In genomic region chr9:89792189-89793123, GRCh38 we compare ENCODE assay signal across 27 cellular contexts.
"Had no signal": no experiment of that assay in that cellular context is flagged by ENCODE, and none has a peak within 500 bp of the region (broad histone marks: within the 10 kb centered on the region; RNA-seq: fewer than 3 reads in every experiment).

No MANE protein-coding gene starts in this region.

- H3K4me3 ChIP-seq: heart left ventricle, lung, mucosa of descending colon, right atrium auricular region, upper lobe of left lung, vagina had no signal

- H3K27ac ChIP-seq: brain microvascular endothelial cell, heart left ventricle, parathyroid adenoma, right atrium auricular region, upper lobe of left lung, vagina had no signal

- H3K9me3 Mint-ChIP-seq: activated CD8-positive, alpha-beta T cell treated with anti-CD3 and anti-CD28 coated beads for 36 hours; activated naive CD4-positive, alpha-beta T cell treated with anti-CD3 and anti-CD28 coated beads for 36 hours; activated naive CD8-positive, alpha-beta T cell treated with anti-CD3 and anti-CD28 coated beads, Interleukin-2, amount 10 ng/mL, durations not matched to agents 7 days and 5 days; endodermal cell; immature natural killer cell; stimulated activated effector memory CD8-positive, alpha-beta T cell treated with anti-CD3 and anti-CD28 coated beads, Interleukin-12 subunit alpha, Interleukin-12 subunit beta, amount 100 ng/mL, for 72 hours; stimulated activated naive CD8-positive, alpha-beta T cell treated with anti-CD3 and anti-CD28 coated beads, Interleukin-15, Interleukin-2, amounts not matched to agents 100 ng/mL and 50 ng/mL, for 24 hours had no signal

- ATAC-seq: activated CD8-positive, alpha-beta T cell treated with anti-CD3 and anti-CD28 coated beads for 36 hours; esophagus mucosa; heart left ventricle; stimulated activated effector memory CD8-positive, alpha-beta T cell treated with anti-CD3 and anti-CD28 coated beads, Interleukin-12 subunit alpha, Interleukin-12 subunit beta, amount 100 ng/mL, for 72 hours had no signal

- H3K27me3 ChIP-seq: brain microvascular endothelial cell, heart left ventricle, right atrium auricular region, upper lobe of left lung, vagina had no signal

- H3K36me3 ChIP-seq: brain microvascular endothelial cell, heart left ventricle, right atrium auricular region, upper lobe of left lung, vagina had no signal

- DNase-seq: activated CD4-positive, alpha-beta T cell treated with anti-CD3 and anti-CD28 coated beads, Interleukin-2, amount 50 U/mL, for 1 hour; activated CD4-positive, CD25-positive, alpha-beta regulatory T cell treated with anti-CD3 and anti-CD28 coated beads, Interleukin-2, amount 50 U/mL, for 72 hours; activated CD8-positive, alpha-beta T cell treated with anti-CD3 and anti-CD28 coated beads for 36 hours; activated effector memory CD4-positive, alpha-beta T cell treated with anti-CD3 and anti-CD28 coated beads, Interleukin-2, amount 50 U/mL, for 16 hours; activated naive CD4-positive, alpha-beta T cell treated with anti-CD3 and anti-CD28 coated beads for 36 hours; activated naive CD8-positive, alpha-beta T cell treated with anti-CD3 and anti-CD28 coated beads, Interleukin-2, amount 10 ng/mL, durations not matched to agents 7 days and 5 days; amniotic stem cell; brain microvascular endothelial cell; caudate nucleus; foreskin fibroblast; hypothalamus; immature natural killer cell; mesendoderm; mucosa of descending colon; nucleus accumbens; stimulated activated CD4-positive, alpha-beta T cell treated with anti-CD3 and anti-CD28 coated beads, Interleukin-4, amount 100 ng/mL, for 24 hours; T-helper 2 cell; upper lobe of left lung had no signal

- H3K4me3 Mint-ChIP-seq: activated CD8-positive, alpha-beta T cell treated with anti-CD3 and anti-CD28 coated beads for 36 hours; activated naive CD4-positive, alpha-beta T cell treated with anti-CD3 and anti-CD28 coated beads for 36 hours; activated naive CD8-positive, alpha-beta T cell treated with anti-CD3 and anti-CD28 coated beads, Interleukin-2, amount 10 ng/mL, durations not matched to agents 7 days and 5 days; endodermal cell; immature natural killer cell; stimulated activated effector memory CD8-positive, alpha-beta T cell treated with anti-CD3 and anti-CD28 coated beads, Interleukin-12 subunit alpha, Interleukin-12 subunit beta, amount 100 ng/mL, for 72 hours; stimulated activated naive CD8-positive, alpha-beta T cell treated with anti-CD3 and anti-CD28 coated beads, Interleukin-15, Interleukin-2, amounts not matched to agents 100 ng/mL and 50 ng/mL, for 24 hours had no signal

- H3K27ac Mint-ChIP-seq: activated CD8-positive, alpha-beta T cell treated with anti-CD3 and anti-CD28 coated beads for 36 hours; activated naive CD4-positive, alpha-beta T cell treated with anti-CD3 and anti-CD28 coated beads for 36 hours; activated naive CD8-positive, alpha-beta T cell treated with anti-CD3 and anti-CD28 coated beads, Interleukin-2, amount 10 ng/mL, durations not matched to agents 7 days and 5 days; endodermal cell; immature natural killer cell; stimulated activated effector memory CD8-positive, alpha-beta T cell treated with anti-CD3 and anti-CD28 coated beads, Interleukin-12 subunit alpha, Interleukin-12 subunit beta, amount 100 ng/mL, for 72 hours; stimulated activated naive CD8-positive, alpha-beta T cell treated with anti-CD3 and anti-CD28 coated beads, Interleukin-15, Interleukin-2, amounts not matched to agents 100 ng/mL and 50 ng/mL, for 24 hours had no signal

- H3K27me3 Mint-ChIP-seq: activated CD8-positive, alpha-beta T cell treated with anti-CD3 and anti-CD28 coated beads for 36 hours; stimulated activated naive CD8-positive, alpha-beta T cell treated with anti-CD3 and anti-CD28 coated beads, Interleukin-15, Interleukin-2, amounts not matched to agents 100 ng/mL and 50 ng/mL, for 24 hours had no signal

- H3K9me3 ChIP-seq: mucosa of descending colon, right atrium auricular region, upper lobe of left lung, vagina had no signal

- H3K36me3 Mint-ChIP-seq: immature natural killer cell; stimulated activated effector memory CD8-positive, alpha-beta T cell treated with anti-CD3 and anti-CD28 coated beads, Interleukin-12 subunit alpha, Interleukin-12 subunit beta, amount 100 ng/mL, for 72 hours had no signal

- H3K4me1 ChIP-seq: heart left ventricle, right atrium auricular region, vagina had no signal

- H3K4me1 Mint-ChIP-seq: endodermal cell; immature natural killer cell; stimulated activated effector memory CD8-positive, alpha-beta T cell treated with anti-CD3 and anti-CD28 coated beads, Interleukin-12 subunit alpha, Interleukin-12 subunit beta, amount 100 ng/mL, for 72 hours had no signal
